In the genomic region with DNA sequence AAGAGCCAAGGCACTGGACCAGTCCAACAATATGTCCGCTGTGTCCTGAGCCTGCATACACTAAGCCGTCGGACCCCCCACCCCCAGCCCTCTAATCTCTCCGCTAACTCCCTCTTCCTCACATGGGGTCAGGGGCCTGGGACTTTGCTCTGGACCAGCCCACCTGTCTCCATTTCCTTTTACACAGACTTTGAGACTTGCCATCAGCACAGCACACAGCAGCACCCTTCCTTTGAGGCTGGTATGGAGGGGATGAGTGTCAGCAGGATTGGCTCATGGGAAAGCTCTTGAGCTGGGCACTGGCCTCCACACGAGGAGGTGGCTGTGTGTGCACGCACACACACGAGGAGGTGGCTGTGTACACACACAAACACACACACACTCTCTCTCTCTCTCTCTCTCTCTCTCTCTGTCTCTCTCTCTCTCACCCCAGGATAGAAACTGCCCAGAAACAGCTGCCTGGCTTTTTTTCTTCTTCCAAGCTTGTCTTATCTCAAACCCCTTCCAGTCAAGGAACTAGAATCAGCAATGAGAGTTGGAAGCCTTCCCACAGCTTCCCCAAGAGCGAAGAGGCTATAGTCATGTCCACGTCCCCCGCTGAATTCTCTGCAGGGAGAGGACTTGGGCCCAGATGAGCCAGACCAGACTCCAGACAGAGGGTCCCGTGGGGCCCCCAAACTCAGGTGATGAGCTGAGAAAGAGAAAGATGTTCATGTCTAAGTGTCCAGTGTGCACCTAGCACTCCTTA, we compare ENCODE assay signal across 1 cellular context.
TF ChIP-seq lines count a peak whose summit lies in the region.

No MANE protein-coding gene starts in this region.

TF ChIP-seq in H1, 55 proteins besides CTCF, POLR2A, EP300 and RAD21:
- TF ChIP-seq EGR1 (IDR thresholded peaks at IDR 0.05; ENCODE audit: borderline replicate concordance, low read depth, low read length) = no peak
- no peak for TF ChIP-seq CBX5 (IDR thresholded peaks at IDR 0.05; ENCODE audit: low read depth, low read length)
- TF ChIP-seq PHF8 (conservative IDR thresholded peaks at IDR 0.05; ENCODE audit: low read depth, low read length) = no peak
- no peak for TF ChIP-seq HDAC2 (IDR thresholded peaks at IDR 0.05; ENCODE audit: borderline replicate concordance in 1 of 2, low read depth in 2 of 2, low read length in 2 of 2)
- TF ChIP-seq BCL11A (IDR thresholded peaks at IDR 0.05; ENCODE audit: low read depth in 2 of 2, low read length in 2 of 2) = no peak
- no peak for TF ChIP-seq CREB1 (IDR thresholded peaks at IDR 0.05)
- TF ChIP-seq SP2 (IDR thresholded peaks at IDR 0.05; ENCODE audit: low read length) = no peak
- TF ChIP-seq KDM4A (IDR thresholded peaks at IDR 0.05; ENCODE audit: low read depth, low read length, severe bottlenecking) = no peak
- TF ChIP-seq KDM1A (IDR thresholded peaks at IDR 0.05; ENCODE audit: borderline replicate concordance, low read length) = no peak
- no peak for TF ChIP-seq TEAD4 (IDR thresholded peaks at IDR 0.05; ENCODE audit: low read depth, low read length)
- TF ChIP-seq FOSL1 (IDR thresholded peaks at IDR 0.05; ENCODE audit: insufficient read depth, low read depth, low read length) = no peak
- no peak for TF ChIP-seq RBBP5 (IDR thresholded peaks at IDR 0.05; ENCODE audit: borderline replicate concordance, low read depth, low read length)
- no peak for TF ChIP-seq BACH1 (IDR thresholded peaks at IDR 0.05; ENCODE audit: low read length)
- no peak for TF ChIP-seq CHD7 (IDR thresholded peaks at IDR 0.05; ENCODE audit: insufficient replicate concordance, low read length)
- TF ChIP-seq JUND (IDR thresholded peaks at IDR 0.05; ENCODE audit: low read length) = no peak
